In genomic region chr2:166180951-166181812, GRCh38 we compare ENCODE assay signal across 2 cellular contexts.
A peak's percentile ranks its signal among the peaks of the same experiment; 100 is the strongest.
TF ChIP-seq lines count a peak whose summit lies in the region.

No MANE protein-coding gene starts in this region.

TF ChIP-seq in A549, 52 proteins besides CTCF, POLR2A, EP300 and RAD21:
- TF ChIP-seq MYC (IDR thresholded peaks at IDR 0.05; ENCODE audit: borderline replicate concordance, low read length), result no peak
- TF ChIP-seq SMC3 (IDR thresholded peaks at IDR 0.05), result peak; percentile 25; the same call in 1 of the 3 replicates
- no peak for TF ChIP-seq RNF2 (IDR thresholded peaks at IDR 0.05; ENCODE audit: borderline replicate concordance, low read depth)
- no peak for TF ChIP-seq REST (IDR thresholded peaks at IDR 0.05)
- TF ChIP-seq HEYL (CRISPR knock-in tag; IDR thresholded peaks at IDR 0.05), result no peak

TF ChIP-seq in H1, 55 proteins besides CTCF, POLR2A, EP300 and RAD21:
- TF ChIP-seq RNF2 (IDR thresholded peaks at IDR 0.05; ENCODE audit: borderline replicate concordance, low read depth, low read length, missing control alignments, poor library complexity, severe bottlenecking), result no peak
- TF ChIP-seq SIN3A (conservative IDR thresholded peaks at IDR 0.05 in 1 of 2, IDR thresholded peaks at IDR 0.05 in 1 of 2; ENCODE audit: low read depth in 1 of 2, low read length in 2 of 2), result no peak
- no peak for TF ChIP-seq ASH2L (IDR thresholded peaks at IDR 0.05; ENCODE audit: low read length)
- TF ChIP-seq E2F6 (IDR thresholded peaks at IDR 0.05), result no peak
